2 cellular contexts compared by ENCODE assay signal in the genomic region with DNA sequence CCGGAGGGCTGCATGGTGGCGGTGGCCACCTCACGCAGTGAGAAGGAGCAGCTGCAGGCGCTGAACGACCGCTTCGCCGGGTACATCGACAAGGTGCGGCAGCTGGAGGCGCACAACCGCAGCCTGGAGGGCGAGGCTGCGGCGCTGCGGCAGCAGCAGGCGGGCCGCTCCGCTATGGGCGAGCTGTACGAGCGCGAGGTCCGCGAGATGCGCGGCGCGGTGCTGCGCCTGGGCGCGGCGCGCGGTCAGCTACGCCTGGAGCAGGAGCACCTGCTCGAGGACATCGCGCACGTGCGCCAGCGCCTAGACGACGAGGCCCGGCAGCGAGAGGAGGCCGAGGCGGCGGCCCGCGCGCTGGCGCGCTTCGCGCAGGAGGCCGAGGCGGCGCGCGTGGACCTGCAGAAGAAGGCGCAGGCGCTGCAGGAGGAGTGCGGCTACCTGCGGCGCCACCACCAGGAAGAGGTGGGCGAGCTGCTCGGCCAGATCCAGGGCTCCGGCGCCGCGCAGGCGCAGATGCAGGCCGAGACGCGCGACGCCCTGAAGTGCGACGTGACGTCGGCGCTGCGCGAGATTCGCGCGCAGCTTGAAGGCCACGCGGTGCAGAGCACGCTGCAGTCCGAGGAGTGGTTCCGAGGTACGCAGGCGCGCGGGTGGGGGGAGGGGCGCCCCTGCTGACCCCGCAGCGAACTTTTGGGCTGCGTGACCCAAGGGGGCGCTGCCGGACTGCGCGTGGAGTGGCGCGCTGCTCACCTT.
TF ChIP-seq lines count a peak whose summit lies in the region.

No MANE protein-coding gene starts in this region.

TF ChIP-seq in WTC11, 78 proteins besides CTCF, POLR2A, EP300 and RAD21 (continues in another document):
- TF ChIP-seq, protein P1, sequence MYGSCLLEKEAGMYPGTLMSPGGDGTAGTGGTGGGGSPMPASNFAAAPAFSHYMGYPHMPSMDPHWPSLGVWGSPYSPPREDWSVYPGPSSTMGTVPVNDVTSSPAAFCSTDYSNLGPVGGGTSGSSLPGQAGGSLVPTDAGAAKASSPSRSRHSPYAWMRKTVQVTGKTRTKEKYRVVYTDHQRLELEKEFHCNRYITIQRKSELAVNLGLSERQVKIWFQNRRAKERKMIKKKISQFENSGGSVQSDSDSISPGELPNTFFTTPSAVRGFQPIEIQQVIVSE (CRISPR knock-in tag; IDR thresholded peaks at IDR 0.05; ENCODE audit: borderline replicate concordance) = no peak
- peak; percentile 98 for TF ChIP-seq ZNF138 (CRISPR knock-in tag; conservative IDR thresholded peaks at IDR 0.05)
- TF ChIP-seq, protein P2, sequence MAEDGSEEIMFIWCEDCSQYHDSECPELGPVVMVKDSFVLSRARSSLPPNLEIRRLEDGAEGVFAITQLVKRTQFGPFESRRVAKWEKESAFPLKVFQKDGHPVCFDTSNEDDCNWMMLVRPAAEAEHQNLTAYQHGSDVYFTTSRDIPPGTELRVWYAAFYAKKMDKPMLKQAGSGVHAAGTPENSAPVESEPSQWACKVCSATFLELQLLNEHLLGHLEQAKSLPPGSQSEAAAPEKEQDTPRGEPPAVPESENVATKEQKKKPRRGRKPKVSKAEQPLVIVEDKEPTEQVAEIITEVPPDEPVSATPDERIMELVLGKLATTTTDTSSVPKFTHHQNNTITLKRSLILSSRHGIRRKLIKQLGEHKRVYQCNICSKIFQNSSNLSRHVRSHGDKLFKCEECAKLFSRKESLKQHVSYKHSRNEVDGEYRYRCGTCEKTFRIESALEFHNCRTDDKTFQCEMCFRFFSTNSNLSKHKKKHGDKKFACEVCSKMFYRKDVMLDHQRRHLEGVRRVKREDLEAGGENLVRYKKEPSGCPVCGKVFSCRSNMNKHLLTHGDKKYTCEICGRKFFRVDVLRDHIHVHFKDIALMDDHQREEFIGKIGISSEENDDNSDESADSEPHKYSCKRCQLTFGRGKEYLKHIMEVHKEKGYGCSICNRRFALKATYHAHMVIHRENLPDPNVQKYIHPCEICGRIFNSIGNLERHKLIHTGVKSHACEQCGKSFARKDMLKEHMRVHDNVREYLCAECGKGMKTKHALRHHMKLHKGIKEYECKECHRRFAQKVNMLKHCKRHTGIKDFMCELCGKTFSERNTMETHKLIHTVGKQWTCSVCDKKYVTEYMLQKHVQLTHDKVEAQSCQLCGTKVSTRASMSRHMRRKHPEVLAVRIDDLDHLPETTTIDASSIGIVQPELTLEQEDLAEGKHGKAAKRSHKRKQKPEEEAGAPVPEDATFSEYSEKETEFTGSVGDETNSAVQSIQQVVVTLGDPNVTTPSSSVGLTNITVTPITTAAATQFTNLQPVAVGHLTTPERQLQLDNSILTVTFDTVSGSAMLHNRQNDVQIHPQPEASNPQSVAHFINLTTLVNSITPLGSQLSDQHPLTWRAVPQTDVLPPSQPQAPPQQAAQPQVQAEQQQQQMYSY (CRISPR knock-in tag; IDR thresholded peaks at IDR 0.05) = peak; percentile 90
- no peak for TF ChIP-seq JAZF1 (CRISPR knock-in tag; IDR thresholded peaks at IDR 0.05)
- TF ChIP-seq ZNF121 (CRISPR knock-in tag; IDR thresholded peaks at IDR 0.05) = peak; percentile 93
- TF ChIP-seq, protein P3, sequence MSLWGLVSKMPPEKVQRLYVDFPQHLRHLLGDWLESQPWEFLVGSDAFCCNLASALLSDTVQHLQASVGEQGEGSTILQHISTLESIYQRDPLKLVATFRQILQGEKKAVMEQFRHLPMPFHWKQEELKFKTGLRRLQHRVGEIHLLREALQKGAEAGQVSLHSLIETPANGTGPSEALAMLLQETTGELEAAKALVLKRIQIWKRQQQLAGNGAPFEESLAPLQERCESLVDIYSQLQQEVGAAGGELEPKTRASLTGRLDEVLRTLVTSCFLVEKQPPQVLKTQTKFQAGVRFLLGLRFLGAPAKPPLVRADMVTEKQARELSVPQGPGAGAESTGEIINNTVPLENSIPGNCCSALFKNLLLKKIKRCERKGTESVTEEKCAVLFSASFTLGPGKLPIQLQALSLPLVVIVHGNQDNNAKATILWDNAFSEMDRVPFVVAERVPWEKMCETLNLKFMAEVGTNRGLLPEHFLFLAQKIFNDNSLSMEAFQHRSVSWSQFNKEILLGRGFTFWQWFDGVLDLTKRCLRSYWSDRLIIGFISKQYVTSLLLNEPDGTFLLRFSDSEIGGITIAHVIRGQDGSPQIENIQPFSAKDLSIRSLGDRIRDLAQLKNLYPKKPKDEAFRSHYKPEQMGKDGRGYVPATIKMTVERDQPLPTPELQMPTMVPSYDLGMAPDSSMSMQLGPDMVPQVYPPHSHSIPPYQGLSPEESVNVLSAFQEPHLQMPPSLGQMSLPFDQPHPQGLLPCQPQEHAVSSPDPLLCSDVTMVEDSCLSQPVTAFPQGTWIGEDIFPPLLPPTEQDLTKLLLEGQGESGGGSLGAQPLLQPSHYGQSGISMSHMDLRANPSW (CRISPR knock-in tag; conservative IDR thresholded peaks at IDR 0.05; ENCODE audit: low read depth) = peak; percentile 94; the same call in 1 of the 2 replicates
- TF ChIP-seq MXD4 (CRISPR knock-in tag; IDR thresholded peaks at IDR 0.05; ENCODE audit: borderline replicate concordance) = no peak
- peak; percentile 99 for TF ChIP-seq KAT7 (CRISPR knock-in tag; IDR thresholded peaks at IDR 0.05; ENCODE audit: borderline replicate concordance)
- TF ChIP-seq IRF2 (CRISPR knock-in tag; IDR thresholded peaks at IDR 0.05; ENCODE audit: borderline replicate concordance, low read depth) = peak; percentile 97
- TF ChIP-seq USF2 (CRISPR knock-in tag; IDR thresholded peaks at IDR 0.05) = peak; percentile 33; the same call in 1 of the 2 replicates
- no peak for TF ChIP-seq GTF2I (CRISPR knock-in tag; conservative IDR thresholded peaks at IDR 0.05)
- peak; percentile 99 for TF ChIP-seq JUN (CRISPR knock-in tag; IDR thresholded peaks at IDR 0.05)
- no peak for TF ChIP-seq ERG (CRISPR knock-in tag; IDR thresholded peaks at IDR 0.05)
- peak; percentile 99 for TF ChIP-seq TEAD4 (CRISPR knock-in tag; IDR thresholded peaks at IDR 0.05)
- TF ChIP-seq RORB (CRISPR knock-in tag; IDR thresholded peaks at IDR 0.05) = no peak
- peak; percentile 98 for TF ChIP-seq ATF1 (CRISPR knock-in tag; IDR thresholded peaks at IDR 0.05)
- no peak for TF ChIP-seq NFATC4 (CRISPR knock-in tag; IDR thresholded peaks at IDR 0.05)
- no peak for TF ChIP-seq ZNF671 (CRISPR knock-in tag; IDR thresholded peaks at IDR 0.05)

TF ChIP-seq in H1, 55 proteins besides CTCF, POLR2A, EP300 and RAD21 (continues in another document):
- no peak for TF ChIP-seq JUND (IDR thresholded peaks at IDR 0.05; ENCODE audit: low read length)
- TF ChIP-seq GABPA (IDR thresholded peaks at IDR 0.05; ENCODE audit: borderline replicate concordance, insufficient read depth, low read length) = no peak
- no peak for TF ChIP-seq SP4 (IDR thresholded peaks at IDR 0.05; ENCODE audit: low read length)
- TF ChIP-seq CBX5 (IDR thresholded peaks at IDR 0.05; ENCODE audit: low read depth, low read length) = no peak
- TF ChIP-seq TAF7 (optimal IDR thresholded peaks at IDR 0.05; ENCODE audit: borderline replicate concordance, low read depth, low read length) = no peak
- TF ChIP-seq TAF1 (IDR thresholded peaks at IDR 0.05; ENCODE audit: low read depth, low read length) = 0 out of 2 replicates have a peak, but pooled peaks have one; percentile 15
- no peak for TF ChIP-seq TBP (IDR thresholded peaks at IDR 0.05; ENCODE audit: low read depth, low read length)
- 0 out of 2 replicates have a peak, but pooled peaks have one; percentile 79 for TF ChIP-seq RXRA (IDR thresholded peaks at IDR 0.05; ENCODE audit: insufficient read depth, low read depth, low read length)
- no peak for TF ChIP-seq SAP30 (IDR thresholded peaks at IDR 0.05; ENCODE audit: insufficient read depth, insufficient replicate concordance, low read length)
- TF ChIP-seq NRF1 (IDR thresholded peaks at IDR 0.05; ENCODE audit: low read depth, low read length) = peak; percentile 34; the same call in 1 of the 2 replicates
- TF ChIP-seq TEAD4 (IDR thresholded peaks at IDR 0.05; ENCODE audit: low read depth, low read length) = peak; percentile 15; the same call in 1 of the 2 replicates
- peak; percentile 65 for TF ChIP-seq EZH2 (IDR thresholded peaks at IDR 0.05; ENCODE audit: low read depth, low read length, severe bottlenecking)
- TF ChIP-seq POU5F1 (IDR thresholded peaks at IDR 0.05; ENCODE audit: low read depth, low read length) = no peak
- TF ChIP-seq NANOG (IDR thresholded peaks at IDR 0.05; ENCODE audit: insufficient read depth, low read depth, low read length, poor library complexity, severe bottlenecking) = no peak
- no peak for TF ChIP-seq CEBPB (IDR thresholded peaks at IDR 0.05; ENCODE audit: low read depth, low read length)
- no peak for TF ChIP-seq SUZ12 (IDR thresholded peaks at IDR 0.05; ENCODE audit: low read length)
- 0 out of 2 replicates have a peak, but pooled peaks have one; percentile 60 for TF ChIP-seq GTF2F1 (IDR thresholded peaks at IDR 0.05; ENCODE audit: borderline replicate concordance, low read depth, low read length)
- TF ChIP-seq HDAC2 (IDR thresholded peaks at IDR 0.05; ENCODE audit: borderline replicate concordance in 1 of 2, low read depth in 2 of 2, low read length in 2 of 2) = no peak
- no peak for TF ChIP-seq CHD1 (IDR thresholded peaks at IDR 0.05; ENCODE audit: low read depth, low read length)
- no peak for TF ChIP-seq KDM1A (IDR thresholded peaks at IDR 0.05; ENCODE audit: borderline replicate concordance, low read length)
- TF ChIP-seq HDAC6 (IDR thresholded peaks at IDR 0.05; ENCODE audit: low read depth, low read length) = no peak
- no peak for TF ChIP-seq BCL11A (IDR thresholded peaks at IDR 0.05; ENCODE audit: low read depth in 2 of 2, low read length in 2 of 2)
- TF ChIP-seq KDM5A (IDR thresholded peaks at IDR 0.05; ENCODE audit: low read length) = no peak
- peak; percentile 93 for TF ChIP-seq CHD2 (IDR thresholded peaks at IDR 0.05; ENCODE audit: low read length)
- no peak for TF ChIP-seq FOSL1 (IDR thresholded peaks at IDR 0.05; ENCODE audit: insufficient read depth, low read depth, low read length)
- TF ChIP-seq ASH2L (IDR thresholded peaks at IDR 0.05; ENCODE audit: low read length) = no peak
- TF ChIP-seq SP2 (IDR thresholded peaks at IDR 0.05; ENCODE audit: low read length) = no peak
- TF ChIP-seq SP1 (IDR thresholded peaks at IDR 0.05; ENCODE audit: low read depth, low read length) = no peak
- no peak for TF ChIP-seq SRF (IDR thresholded peaks at IDR 0.05; ENCODE audit: low read depth, low read length)
- TF ChIP-seq EGR1 (IDR thresholded peaks at IDR 0.05; ENCODE audit: borderline replicate concordance, low read depth, low read length) = no peak
- TF ChIP-seq ATF3 (IDR thresholded peaks at IDR 0.05; ENCODE audit: insufficient read depth, low read depth, low read length) = no peak
- no peak for TF ChIP-seq SIRT6 (IDR thresholded peaks at IDR 0.05; ENCODE audit: low read length)
- TF ChIP-seq BRCA1 (IDR thresholded peaks at IDR 0.05; ENCODE audit: low read depth, low read length) = peak; percentile 75
- TF ChIP-seq KDM4A (IDR thresholded peaks at IDR 0.05; ENCODE audit: low read depth, low read length, severe bottlenecking) = peak; percentile 98
- TF ChIP-seq CREB1 (IDR thresholded peaks at IDR 0.05) = peak; percentile 93
